Comparison of ENCODE assay signal across 1 cellular context in the genomic region with DNA sequence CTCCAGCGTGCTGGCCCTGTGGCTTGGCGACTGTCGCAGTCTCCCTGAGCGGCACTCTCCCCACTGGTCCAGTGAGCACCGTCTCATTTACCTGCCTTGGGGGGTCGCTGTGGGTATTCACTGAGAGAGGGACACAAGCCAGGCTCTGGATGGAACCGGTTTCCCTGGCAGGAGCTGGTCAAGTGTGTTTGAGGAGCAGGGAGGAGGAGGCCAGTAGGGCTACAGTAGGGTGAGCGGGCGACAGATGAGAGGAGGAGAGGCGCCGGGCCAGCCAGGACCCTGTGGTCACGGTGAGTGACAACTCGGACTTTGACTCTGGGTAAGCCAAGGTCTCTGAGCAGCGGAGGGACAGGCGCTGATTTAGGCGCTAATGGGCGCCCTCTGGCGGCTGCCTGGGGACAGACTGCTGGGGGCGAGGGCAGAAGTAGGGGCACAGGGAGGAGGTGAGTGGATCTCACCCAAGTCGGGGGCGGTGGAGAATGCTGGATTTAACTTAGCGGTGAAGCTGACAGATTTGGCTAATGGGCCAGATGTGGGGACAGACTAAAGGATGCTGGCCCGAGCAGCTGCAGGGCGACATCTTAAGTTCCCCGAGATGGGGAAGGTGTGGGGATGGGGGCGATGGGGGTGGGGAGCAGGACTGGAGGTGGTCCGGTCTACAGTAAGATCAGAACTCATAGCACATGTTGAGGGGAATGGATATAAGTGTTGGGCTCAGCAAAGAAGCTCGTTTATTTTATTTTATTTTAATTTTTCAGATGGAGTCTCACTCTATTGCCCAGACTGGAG.
TF ChIP-seq lines count a peak whose summit lies in the region.

No MANE protein-coding gene starts in this region.

TF ChIP-seq in HepG2, 621 proteins besides CTCF, POLR2A, EP300 and RAD21 (continued from another document and continues in another):
- TF ChIP-seq, protein P1, sequence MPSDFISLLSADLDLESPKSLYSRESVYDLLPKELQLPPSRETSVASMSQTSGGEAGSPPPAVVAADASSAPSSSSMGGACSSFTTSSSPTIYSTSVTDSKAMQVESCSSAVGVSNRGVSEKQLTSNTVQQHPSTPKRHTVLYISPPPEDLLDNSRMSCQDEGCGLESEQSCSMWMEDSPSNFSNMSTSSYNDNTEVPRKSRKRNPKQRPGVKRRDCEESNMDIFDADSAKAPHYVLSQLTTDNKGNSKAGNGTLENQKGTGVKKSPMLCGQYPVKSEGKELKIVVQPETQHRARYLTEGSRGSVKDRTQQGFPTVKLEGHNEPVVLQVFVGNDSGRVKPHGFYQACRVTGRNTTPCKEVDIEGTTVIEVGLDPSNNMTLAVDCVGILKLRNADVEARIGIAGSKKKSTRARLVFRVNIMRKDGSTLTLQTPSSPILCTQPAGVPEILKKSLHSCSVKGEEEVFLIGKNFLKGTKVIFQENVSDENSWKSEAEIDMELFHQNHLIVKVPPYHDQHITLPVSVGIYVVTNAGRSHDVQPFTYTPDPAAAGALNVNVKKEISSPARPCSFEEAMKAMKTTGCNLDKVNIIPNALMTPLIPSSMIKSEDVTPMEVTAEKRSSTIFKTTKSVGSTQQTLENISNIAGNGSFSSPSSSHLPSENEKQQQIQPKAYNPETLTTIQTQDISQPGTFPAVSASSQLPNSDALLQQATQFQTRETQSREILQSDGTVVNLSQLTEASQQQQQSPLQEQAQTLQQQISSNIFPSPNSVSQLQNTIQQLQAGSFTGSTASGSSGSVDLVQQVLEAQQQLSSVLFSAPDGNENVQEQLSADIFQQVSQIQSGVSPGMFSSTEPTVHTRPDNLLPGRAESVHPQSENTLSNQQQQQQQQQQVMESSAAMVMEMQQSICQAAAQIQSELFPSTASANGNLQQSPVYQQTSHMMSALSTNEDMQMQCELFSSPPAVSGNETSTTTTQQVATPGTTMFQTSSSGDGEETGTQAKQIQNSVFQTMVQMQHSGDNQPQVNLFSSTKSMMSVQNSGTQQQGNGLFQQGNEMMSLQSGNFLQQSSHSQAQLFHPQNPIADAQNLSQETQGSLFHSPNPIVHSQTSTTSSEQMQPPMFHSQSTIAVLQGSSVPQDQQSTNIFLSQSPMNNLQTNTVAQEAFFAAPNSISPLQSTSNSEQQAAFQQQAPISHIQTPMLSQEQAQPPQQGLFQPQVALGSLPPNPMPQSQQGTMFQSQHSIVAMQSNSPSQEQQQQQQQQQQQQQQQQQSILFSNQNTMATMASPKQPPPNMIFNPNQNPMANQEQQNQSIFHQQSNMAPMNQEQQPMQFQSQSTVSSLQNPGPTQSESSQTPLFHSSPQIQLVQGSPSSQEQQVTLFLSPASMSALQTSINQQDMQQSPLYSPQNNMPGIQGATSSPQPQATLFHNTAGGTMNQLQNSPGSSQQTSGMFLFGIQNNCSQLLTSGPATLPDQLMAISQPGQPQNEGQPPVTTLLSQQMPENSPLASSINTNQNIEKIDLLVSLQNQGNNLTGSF (CRISPR knock-in tag; IDR thresholded peaks at IDR 0.05) = no peak
- TF ChIP-seq, protein P2, sequence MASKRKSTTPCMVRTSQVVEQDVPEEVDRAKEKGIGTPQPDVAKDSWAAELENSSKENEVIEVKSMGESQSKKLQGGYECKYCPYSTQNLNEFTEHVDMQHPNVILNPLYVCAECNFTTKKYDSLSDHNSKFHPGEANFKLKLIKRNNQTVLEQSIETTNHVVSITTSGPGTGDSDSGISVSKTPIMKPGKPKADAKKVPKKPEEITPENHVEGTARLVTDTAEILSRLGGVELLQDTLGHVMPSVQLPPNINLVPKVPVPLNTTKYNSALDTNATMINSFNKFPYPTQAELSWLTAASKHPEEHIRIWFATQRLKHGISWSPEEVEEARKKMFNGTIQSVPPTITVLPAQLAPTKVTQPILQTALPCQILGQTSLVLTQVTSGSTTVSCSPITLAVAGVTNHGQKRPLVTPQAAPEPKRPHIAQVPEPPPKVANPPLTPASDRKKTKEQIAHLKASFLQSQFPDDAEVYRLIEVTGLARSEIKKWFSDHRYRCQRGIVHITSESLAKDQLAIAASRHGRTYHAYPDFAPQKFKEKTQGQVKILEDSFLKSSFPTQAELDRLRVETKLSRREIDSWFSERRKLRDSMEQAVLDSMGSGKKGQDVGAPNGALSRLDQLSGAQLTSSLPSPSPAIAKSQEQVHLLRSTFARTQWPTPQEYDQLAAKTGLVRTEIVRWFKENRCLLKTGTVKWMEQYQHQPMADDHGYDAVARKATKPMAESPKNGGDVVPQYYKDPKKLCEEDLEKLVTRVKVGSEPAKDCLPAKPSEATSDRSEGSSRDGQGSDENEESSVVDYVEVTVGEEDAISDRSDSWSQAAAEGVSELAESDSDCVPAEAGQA (IDR thresholded peaks at IDR 0.05; ENCODE audit: low read depth) = no peak
- TF ChIP-seq, protein P2 (CRISPR knock-in tag; IDR thresholded peaks at IDR 0.05; ENCODE audit: borderline replicate concordance) = no peak
- TF ChIP-seq ZEB1 (IDR thresholded peaks at IDR 0.05; ENCODE audit: insufficient replicate concordance, low read depth) (no peak), POGZ (CRISPR knock-in tag; IDR thresholded peaks at IDR 0.05) (peak; percentile 72), TAF1 (CRISPR knock-in tag; IDR thresholded peaks at IDR 0.05) (peak; percentile 63; the same call in 1 of the 2 replicates), ZNF12 (CRISPR knock-in tag; IDR thresholded peaks at IDR 0.05) (no peak), CHCHD3 (CRISPR knock-in tag; IDR thresholded peaks at IDR 0.05) (no peak), ZNF839 (CRISPR knock-in tag; IDR thresholded peaks at IDR 0.05; ENCODE audit: borderline replicate concordance) (no peak), RBM39 (IDR thresholded peaks at IDR 0.05; ENCODE audit: low read depth, low read length, poor library complexity, severe bottlenecking) (peak; percentile 36), HNRNPUL1 (IDR thresholded peaks at IDR 0.05; ENCODE audit: low read depth, low read length) (no peak), EZH2 (conservative IDR thresholded peaks at IDR 0.05; ENCODE audit: low read depth, low read length) (no peak), SRY (CRISPR knock-in tag; IDR thresholded peaks at IDR 0.05) (no peak), SAP130 (CRISPR knock-in tag; IDR thresholded peaks at IDR 0.05; ENCODE audit: low read depth) (peak; percentile 90), ZNF644 (CRISPR knock-in tag; IDR thresholded peaks at IDR 0.05; ENCODE audit: low read depth) (0 out of 2 replicates have a peak, but pooled peaks have one; percentile 36), MAFK (conservative IDR thresholded peaks at IDR 0.05 in 1 of 2, IDR thresholded peaks at IDR 0.05 in 1 of 2; ENCODE audit: low read length in 2 of 2) (no peak), MAF1 (CRISPR knock-in tag; IDR thresholded peaks at IDR 0.05; ENCODE audit: borderline replicate concordance) (no peak), ZNF562 (CRISPR knock-in tag; IDR thresholded peaks at IDR 0.05; ENCODE audit: borderline replicate concordance) (no peak), GTF2F1 (IDR thresholded peaks at IDR 0.05; ENCODE audit: low read length) (no peak), ZNF788 (CRISPR knock-in tag; IDR thresholded peaks at IDR 0.05; ENCODE audit: borderline replicate concordance) (peak; percentile 92), PAWR (CRISPR knock-in tag; IDR thresholded peaks at IDR 0.05; ENCODE audit: borderline replicate concordance) (no peak), ZFP36L1 (CRISPR knock-in tag; IDR thresholded peaks at IDR 0.05) (no peak)
- TF ChIP-seq, protein P3, sequence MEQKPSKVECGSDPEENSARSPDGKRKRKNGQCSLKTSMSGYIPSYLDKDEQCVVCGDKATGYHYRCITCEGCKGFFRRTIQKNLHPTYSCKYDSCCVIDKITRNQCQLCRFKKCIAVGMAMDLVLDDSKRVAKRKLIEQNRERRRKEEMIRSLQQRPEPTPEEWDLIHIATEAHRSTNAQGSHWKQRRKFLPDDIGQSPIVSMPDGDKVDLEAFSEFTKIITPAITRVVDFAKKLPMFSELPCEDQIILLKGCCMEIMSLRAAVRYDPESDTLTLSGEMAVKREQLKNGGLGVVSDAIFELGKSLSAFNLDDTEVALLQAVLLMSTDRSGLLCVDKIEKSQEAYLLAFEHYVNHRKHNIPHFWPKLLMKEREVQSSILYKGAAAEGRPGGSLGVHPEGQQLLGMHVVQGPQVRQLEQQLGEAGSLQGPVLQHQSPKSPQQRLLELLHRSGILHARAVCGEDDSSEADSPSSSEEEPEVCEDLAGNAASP (CRISPR knock-in tag; IDR thresholded peaks at IDR 0.05; ENCODE audit: borderline replicate concordance) = peak; percentile 67; the same call in 1 of the 2 replicates
- TF ChIP-seq, protein P4, sequence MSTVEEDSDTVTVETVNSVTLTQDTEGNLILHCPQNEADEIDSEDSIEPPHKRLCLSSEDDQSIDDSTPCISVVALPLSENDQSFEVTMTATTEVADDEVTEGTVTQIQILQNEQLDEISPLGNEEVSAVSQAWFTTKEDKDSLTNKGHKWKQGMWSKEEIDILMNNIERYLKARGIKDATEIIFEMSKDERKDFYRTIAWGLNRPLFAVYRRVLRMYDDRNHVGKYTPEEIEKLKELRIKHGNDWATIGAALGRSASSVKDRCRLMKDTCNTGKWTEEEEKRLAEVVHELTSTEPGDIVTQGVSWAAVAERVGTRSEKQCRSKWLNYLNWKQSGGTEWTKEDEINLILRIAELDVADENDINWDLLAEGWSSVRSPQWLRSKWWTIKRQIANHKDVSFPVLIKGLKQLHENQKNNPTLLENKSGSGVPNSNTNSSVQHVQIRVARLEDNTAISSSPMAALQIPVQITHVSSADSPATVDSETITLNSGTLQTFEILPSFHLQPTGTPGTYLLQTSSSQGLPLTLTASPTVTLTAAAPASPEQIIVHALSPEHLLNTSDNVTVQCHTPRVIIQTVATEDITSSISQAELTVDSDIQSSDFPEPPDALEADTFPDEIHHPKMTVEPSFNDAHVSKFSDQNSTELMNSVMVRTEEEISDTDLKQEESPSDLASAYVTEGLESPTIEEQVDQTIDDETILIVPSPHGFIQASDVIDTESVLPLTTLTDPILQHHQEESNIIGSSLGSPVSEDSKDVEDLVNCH (CRISPR knock-in tag; IDR thresholded peaks at IDR 0.05) = no peak
- TF ChIP-seq, protein P5, sequence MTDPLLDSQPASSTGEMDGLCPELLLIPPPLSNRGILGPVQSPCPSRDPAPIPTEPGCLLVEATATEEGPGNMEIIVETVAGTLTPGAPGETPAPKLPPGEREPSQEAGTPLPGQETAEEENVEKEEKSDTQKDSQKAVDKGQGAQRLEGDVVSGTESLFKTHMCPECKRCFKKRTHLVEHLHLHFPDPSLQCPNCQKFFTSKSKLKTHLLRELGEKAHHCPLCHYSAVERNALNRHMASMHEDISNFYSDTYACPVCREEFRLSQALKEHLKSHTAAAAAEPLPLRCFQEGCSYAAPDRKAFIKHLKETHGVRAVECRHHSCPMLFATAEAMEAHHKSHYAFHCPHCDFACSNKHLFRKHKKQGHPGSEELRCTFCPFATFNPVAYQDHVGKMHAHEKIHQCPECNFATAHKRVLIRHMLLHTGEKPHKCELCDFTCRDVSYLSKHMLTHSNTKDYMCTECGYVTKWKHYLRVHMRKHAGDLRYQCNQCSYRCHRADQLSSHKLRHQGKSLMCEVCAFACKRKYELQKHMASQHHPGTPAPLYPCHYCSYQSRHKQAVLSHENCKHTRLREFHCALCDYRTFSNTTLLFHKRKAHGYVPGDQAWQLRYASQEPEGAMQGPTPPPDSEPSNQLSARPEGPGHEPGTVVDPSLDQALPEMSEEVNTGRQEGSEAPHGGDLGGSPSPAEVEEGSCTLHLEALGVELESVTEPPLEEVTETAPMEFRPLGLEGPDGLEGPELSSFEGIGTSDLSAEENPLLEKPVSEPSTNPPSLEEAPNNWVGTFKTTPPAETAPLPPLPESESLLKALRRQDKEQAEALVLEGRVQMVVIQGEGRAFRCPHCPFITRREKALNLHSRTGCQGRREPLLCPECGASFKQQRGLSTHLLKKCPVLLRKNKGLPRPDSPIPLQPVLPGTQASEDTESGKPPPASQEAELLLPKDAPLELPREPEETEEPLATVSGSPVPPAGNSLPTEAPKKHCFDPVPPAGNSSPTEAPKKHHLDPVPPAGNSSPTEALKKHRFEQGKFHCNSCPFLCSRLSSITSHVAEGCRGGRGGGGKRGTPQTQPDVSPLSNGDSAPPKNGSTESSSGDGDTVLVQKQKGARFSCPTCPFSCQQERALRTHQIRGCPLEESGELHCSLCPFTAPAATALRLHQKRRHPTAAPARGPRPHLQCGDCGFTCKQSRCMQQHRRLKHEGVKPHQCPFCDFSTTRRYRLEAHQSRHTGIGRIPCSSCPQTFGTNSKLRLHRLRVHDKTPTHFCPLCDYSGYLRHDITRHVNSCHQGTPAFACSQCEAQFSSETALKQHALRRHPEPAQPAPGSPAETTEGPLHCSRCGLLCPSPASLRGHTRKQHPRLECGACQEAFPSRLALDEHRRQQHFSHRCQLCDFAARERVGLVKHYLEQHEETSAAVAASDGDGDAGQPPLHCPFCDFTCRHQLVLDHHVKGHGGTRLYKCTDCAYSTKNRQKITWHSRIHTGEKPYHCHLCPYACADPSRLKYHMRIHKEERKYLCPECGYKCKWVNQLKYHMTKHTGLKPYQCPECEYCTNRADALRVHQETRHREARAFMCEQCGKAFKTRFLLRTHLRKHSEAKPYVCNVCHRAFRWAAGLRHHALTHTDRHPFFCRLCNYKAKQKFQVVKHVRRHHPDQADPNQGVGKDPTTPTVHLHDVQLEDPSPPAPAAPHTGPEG (CRISPR knock-in tag; IDR thresholded peaks at IDR 0.05) = no peak
- TF ChIP-seq, protein P6, sequence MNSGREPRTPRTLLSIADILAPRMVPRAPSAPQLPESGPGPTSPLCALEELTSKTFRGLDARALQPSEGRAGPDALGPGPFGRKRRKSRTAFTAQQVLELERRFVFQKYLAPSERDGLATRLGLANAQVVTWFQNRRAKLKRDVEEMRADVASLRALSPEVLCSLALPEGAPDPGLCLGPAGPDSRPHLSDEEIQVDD (CRISPR knock-in tag; IDR thresholded peaks at IDR 0.05; ENCODE audit: borderline replicate concordance) = no peak
- TF ChIP-seq, protein P7, sequence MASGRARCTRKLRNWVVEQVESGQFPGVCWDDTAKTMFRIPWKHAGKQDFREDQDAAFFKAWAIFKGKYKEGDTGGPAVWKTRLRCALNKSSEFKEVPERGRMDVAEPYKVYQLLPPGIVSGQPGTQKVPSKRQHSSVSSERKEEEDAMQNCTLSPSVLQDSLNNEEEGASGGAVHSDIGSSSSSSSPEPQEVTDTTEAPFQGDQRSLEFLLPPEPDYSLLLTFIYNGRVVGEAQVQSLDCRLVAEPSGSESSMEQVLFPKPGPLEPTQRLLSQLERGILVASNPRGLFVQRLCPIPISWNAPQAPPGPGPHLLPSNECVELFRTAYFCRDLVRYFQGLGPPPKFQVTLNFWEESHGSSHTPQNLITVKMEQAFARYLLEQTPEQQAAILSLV (CRISPR knock-in tag; IDR thresholded peaks at IDR 0.05; ENCODE audit: borderline replicate concordance) = no peak
- TF ChIP-seq, protein P8, sequence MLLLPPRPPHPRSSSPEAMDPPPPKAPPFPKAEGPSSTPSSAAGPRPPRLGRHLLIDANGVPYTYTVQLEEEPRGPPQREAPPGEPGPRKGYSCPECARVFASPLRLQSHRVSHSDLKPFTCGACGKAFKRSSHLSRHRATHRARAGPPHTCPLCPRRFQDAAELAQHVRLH (CRISPR knock-in tag; IDR thresholded peaks at IDR 0.05; ENCODE audit: borderline replicate concordance, low read depth) = peak; percentile 77; the same call in 1 of the 2 replicates
